Comparison of ENCODE assay signal across 10 cellular contexts in genomic region chr5:131281868-131282234, GRCh38. TPM values are rescaled to one million over a fixed set of nuclear protein-coding genes. Genes with fewer than 3 reads are reported as not detected.
DNase-seq lines count a peak whose midpoint lies in the region; ATAC-seq lines count a peak whose summit lies in the region.
"Had no signal": no experiment of that assay in that cellular context is flagged by ENCODE, and none has a peak within 500 bp of the region (broad histone marks: within the 10 kb centered on the region; RNA-seq: fewer than 3 reads in every experiment).

No MANE protein-coding gene starts in this region.

- H3K27ac Mint-ChIP-seq in activated CD4-positive, alpha-beta T cell treated with anti-CD3 and anti-CD28 coated beads for 36 hours = peak overlapping the region; percentile 95
- peak overlapping the region; percentile 87 for H3K27ac Mint-ChIP-seq in activated CD4-positive, alpha-beta memory T cell treated with anti-CD3 and anti-CD28 coated beads, Interleukin-2, amount 10 ng/mL, durations not matched to agents 7 days and 5 days
- H3K27ac Mint-ChIP-seq in stimulated activated naive B cell treated with anti-CD40 and anti-IgM and Interleukin-4, amounts not matched to agents 10 μg/mL and 1 μg/mL and 100 μg/mL, for 72 hours = peak overlapping the region; percentile 3
- H3K27ac Mint-ChIP-seq: WTC11 had no signal

- CTCF ChIA-PET in activated CD4-positive, alpha-beta T cell treated with anti-CD3 and anti-CD28 coated beads for 36 hours (lab: Charles Lee) = interaction anchor here (1.2 to 5.2 kb wide), 5 partner anchors 10 to 102 kb away, joined by 3 to 31 read pairs (median 6); partner anchors contain the start of gene CDC42SE2
- CTCF ChIA-PET in activated CD4-positive, alpha-beta memory T cell treated with anti-CD3 and anti-CD28 coated beads, Interleukin-2, amount 10 ng/mL, durations not matched to agents 7 days and 5 days (lab: Charles Lee) = interaction anchor here (3.4 to 4.6 kb wide), 2 partner anchors 16 to 100 kb away, joined by 13 to 25 read pairs; partner anchors contain the start of gene CDC42SE2

- DNase-seq in activated CD4-positive, alpha-beta T cell treated with anti-CD3 and anti-CD28 coated beads for 36 hours = no peak
- no peak for DNase-seq in activated CD4-positive, alpha-beta T cell treated with anti-CD3 and anti-CD28 coated beads for 1 hour
- no peak for DNase-seq in activated CD4-positive, alpha-beta memory T cell treated with anti-CD3 and anti-CD28 coated beads, Interleukin-2, amount 10 ng/mL, durations not matched to agents 7 days and 5 days
- DNase-seq in left colon = no peak
- DNase-seq in stimulated activated naive B cell treated with anti-CD40 and anti-IgM and Interleukin-4, amounts not matched to agents 10 μg/mL and 1 μg/mL and 100 μg/mL, for 72 hours = no peak
- DNase-seq in putamen (ENCODE audit: low spot score) = no peak
- no peak for DNase-seq in EL
- no peak for DNase-seq in DMS 273 (lab: John Stamatoyannopoulos, UW; ENCODE audit: unreplicated experiment)
- DNase-seq: NCI-H1694 treated with DMSO at 0.1 percent for 48 hours had no signal

- peaks cover 44% of the 10 kb centered on the region for H3K36me3 Mint-ChIP-seq in activated CD4-positive, alpha-beta T cell treated with anti-CD3 and anti-CD28 coated beads for 36 hours (ENCODE audit: low read depth)
- peaks cover 71% of the 10 kb centered on the region for H3K36me3 Mint-ChIP-seq in activated CD4-positive, alpha-beta memory T cell treated with anti-CD3 and anti-CD28 coated beads, Interleukin-2, amount 10 ng/mL, durations not matched to agents 7 days and 5 days (ENCODE audit: low read depth)
- peaks cover 15 to 37% of the 10 kb centered on the region in 2 donors for H3K36me3 Mint-ChIP-seq in stimulated activated naive B cell treated with anti-CD40 and anti-IgM and Interleukin-4, amounts not matched to agents 10 μg/mL and 1 μg/mL and 100 μg/mL, for 72 hours

- ATAC-seq in activated CD4-positive, alpha-beta T cell treated with anti-CD3 and anti-CD28 coated beads for 36 hours = no peak
- peak; percentile 17 for ATAC-seq in left colon
- no peak for ATAC-seq in stimulated activated naive B cell treated with anti-CD40 and anti-IgM and Interleukin-4, amounts not matched to agents 10 μg/mL and 1 μg/mL and 100 μg/mL, for 72 hours (replicated peaks)
- ATAC-seq: WTC11 had no signal

- H3K4me3 Mint-ChIP-seq in activated CD4-positive, alpha-beta T cell treated with anti-CD3 and anti-CD28 coated beads for 36 hours = peak overlapping the region; percentile 74
- H3K4me3 Mint-ChIP-seq in activated CD4-positive, alpha-beta memory T cell treated with anti-CD3 and anti-CD28 coated beads, Interleukin-2, amount 10 ng/mL, durations not matched to agents 7 days and 5 days = peak overlapping the region; percentile 61
- peak overlapping the region; percentile 42 to 50 for H3K4me3 Mint-ChIP-seq in stimulated activated naive B cell treated with anti-CD40 and anti-IgM and Interleukin-4, amounts not matched to agents 10 μg/mL and 1 μg/mL and 100 μg/mL, for 72 hours
- H3K4me3 Mint-ChIP-seq: WTC11 had no signal

- intact Hi-C loops in activated CD4-positive, alpha-beta T cell treated with anti-CD3 and anti-CD28 coated beads for 36 hours (cut with DNase I, micrococcal nuclease) = loop anchor here (1.0 to 5.0 kb wide), 9 partner anchors 7 to 255 kb away; partner anchors contain the start of gene CDC42SE2 (in 2 of the 2)
- intact Hi-C loops in left colon (cut with DNase I, micrococcal nuclease) = no loop called here

- POLR2A ChIA-PET in activated CD4-positive, alpha-beta T cell treated with anti-CD3 and anti-CD28 coated beads for 36 hours (lab: Charles Lee) = interaction anchor here (0.6 to 1.5 kb wide), 3 partner anchors 8 to 18 kb away, joined by 3 to 10 read pairs (median 6); partner anchors contain the start of gene CDC42SE2
- POLR2A ChIA-PET in activated CD4-positive, alpha-beta memory T cell treated with anti-CD3 and anti-CD28 coated beads, Interleukin-2, amount 10 ng/mL, durations not matched to agents 7 days and 5 days (lab: Charles Lee) = interaction anchor here (1.2 to 6.5 kb wide), 11 partner anchors 8 to 117 kb away, joined by 3 to 187 read pairs (median 18); partner anchors contain the start of genes CDC42SE2 and HINT1

- no peaks in the 10 kb centered on the region for H3K27me3 Mint-ChIP-seq in activated CD4-positive, alpha-beta T cell treated with anti-CD3 and anti-CD28 coated beads for 36 hours
- H3K27me3 Mint-ChIP-seq in activated CD4-positive, alpha-beta memory T cell treated with anti-CD3 and anti-CD28 coated beads, Interleukin-2, amount 10 ng/mL, durations not matched to agents 7 days and 5 days = no peaks in the 10 kb centered on the region
- H3K27me3 Mint-ChIP-seq in stimulated activated naive B cell treated with anti-CD40 and anti-IgM and Interleukin-4, amounts not matched to agents 10 μg/mL and 1 μg/mL and 100 μg/mL, for 72 hours = no peaks in the 10 kb centered on the region

- peaks cover 91% of the 10 kb centered on the region for H3K4me1 Mint-ChIP-seq in activated CD4-positive, alpha-beta T cell treated with anti-CD3 and anti-CD28 coated beads for 36 hours
- H3K4me1 Mint-ChIP-seq in activated CD4-positive, alpha-beta memory T cell treated with anti-CD3 and anti-CD28 coated beads, Interleukin-2, amount 10 ng/mL, durations not matched to agents 7 days and 5 days = peaks cover 92% of the 10 kb centered on the region
- H3K4me1 Mint-ChIP-seq in stimulated activated naive B cell treated with anti-CD40 and anti-IgM and Interleukin-4, amounts not matched to agents 10 μg/mL and 1 μg/mL and 100 μg/mL, for 72 hours = peaks cover 35 to 74% of the 10 kb centered on the region in 2 donors

- no peaks in the 10 kb centered on the region for H3K9me3 Mint-ChIP-seq in activated CD4-positive, alpha-beta T cell treated with anti-CD3 and anti-CD28 coated beads for 36 hours (ENCODE audit: low read depth)
- no peaks in the 10 kb centered on the region for H3K9me3 Mint-ChIP-seq in activated CD4-positive, alpha-beta memory T cell treated with anti-CD3 and anti-CD28 coated beads, Interleukin-2, amount 10 ng/mL, durations not matched to agents 7 days and 5 days
- H3K9me3 Mint-ChIP-seq in stimulated activated naive B cell treated with anti-CD40 and anti-IgM and Interleukin-4, amounts not matched to agents 10 μg/mL and 1 μg/mL and 100 μg/mL, for 72 hours = peaks cover 0 to 1% of the 10 kb centered on the region in 2 donors

RNA-seq across cellular contexts. Expression of gene CDC42SE2, which starts 18.0 kb away (rescaled TPM):
- total RNA-seq in activated CD4-positive, alpha-beta T cell treated with anti-CD3 and anti-CD28 coated beads for 36 hours = 10 to 100 TPM; 68.3 to 99.6 TPM
- total RNA-seq in activated CD4-positive, alpha-beta memory T cell treated with anti-CD3 and anti-CD28 coated beads, Interleukin-2, amount 10 ng/mL, durations not matched to agents 7 days and 5 days = 100 to 1,000 TPM; 163 to 166 TPM
- 100 to 1,000 TPM; 106 to 114 TPM for total RNA-seq in left colon

Comparison
In these comparisons a context has a peak if more than half of its experiments do, and no peak if none do; other contexts are left out.
1. H3K27ac Mint-ChIP-seq: peak in every context shown above with its lines; median percentile 95 in activated CD4-positive, alpha-beta T cell treated with anti-CD3 and anti-CD28 coated beads for 36 hours; 87 in activated CD4-positive, alpha-beta memory T cell treated with anti-CD3 and anti-CD28 coated beads, Interleukin-2, amount 10 ng/mL, durations not matched to agents 7 days and 5 days; 3 in stimulated activated naive B cell treated with anti-CD40 and anti-IgM and Interleukin-4, amounts not matched to agents 10 μg/mL and 1 μg/mL and 100 μg/mL, for 72 hours.
2. intact Hi-C loops: an anchor here in activated CD4-positive, alpha-beta T cell treated with anti-CD3 and anti-CD28 coated beads for 36 hours (1.0 to 5.0 kb wide); none called in left colon.